In the genomic region with DNA sequence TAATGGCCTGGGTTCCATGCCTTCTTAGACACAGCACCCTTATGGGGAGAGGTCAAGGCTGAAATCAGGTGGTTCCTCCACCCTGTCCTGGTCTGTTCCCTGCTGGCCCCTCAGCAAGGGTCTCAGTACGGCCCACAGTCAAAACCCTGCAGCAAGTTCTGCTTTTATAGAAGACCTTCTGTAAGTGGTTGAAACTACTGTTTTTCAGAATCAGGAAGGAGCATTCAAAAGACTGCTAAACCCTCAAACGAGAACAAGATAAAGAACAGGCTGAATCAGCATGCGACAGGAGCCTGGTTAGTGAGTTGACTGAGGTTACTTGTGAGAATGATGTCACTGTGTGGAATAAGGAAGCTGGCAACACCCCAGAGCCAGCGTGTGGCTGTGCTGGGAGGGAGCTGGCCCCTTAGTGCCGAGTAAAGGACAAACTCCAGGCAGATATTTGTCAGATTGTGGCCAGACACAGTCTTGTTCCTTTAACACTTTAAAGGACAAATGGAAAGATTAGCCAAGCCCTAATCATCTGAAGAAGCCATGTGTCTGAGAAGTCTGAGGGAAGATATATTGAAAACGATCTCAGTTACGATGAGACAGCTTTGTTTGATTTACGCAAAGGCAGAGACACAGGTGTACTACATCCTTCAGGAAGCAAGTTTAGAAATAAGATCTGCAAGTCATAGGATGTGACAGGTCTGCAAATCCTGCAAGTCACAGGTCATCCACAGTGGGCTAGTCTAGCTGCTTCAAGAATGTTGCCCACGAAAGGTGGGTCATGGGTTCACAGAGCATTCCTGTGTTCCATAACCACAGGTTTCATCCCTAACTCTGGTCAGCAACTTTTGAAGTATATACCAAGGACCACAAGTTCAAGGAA, we compare ENCODE assay signal across 8 cellular contexts. TPM values are rescaled to one million over a fixed set of nuclear protein-coding genes. Genes with fewer than 3 reads are reported as not detected.
DNase-seq lines count a peak whose midpoint lies in the region; ATAC-seq, FAIRE-seq and TF ChIP-seq lines count a peak whose summit lies in the region.

No MANE protein-coding gene starts in this region.

- TF ChIP-seq POLR2A in GM12892 (IDR thresholded peaks at IDR 0.05; ENCODE audit: low read depth, low read length) = no peak

- peak; percentile 98 for DNase-seq in RCC 7860 (ENCODE audit: low spot score)
- peak; percentile 89 for DNase-seq in astrocyte of the hippocampus (ENCODE audit: low read depth, low spot score)
- DNase-seq in kidney glomerular epithelial cell (lab: John Stamatoyannopoulos, UW) = peak; percentile 74
- peak; percentile 26 to 28 for DNase-seq in stimulated activated CD4-positive, alpha-beta T cell treated with anti-CD3 and anti-CD28 coated beads, Interleukin-4, amount 100 ng/mL, for 48 hours (ENCODE audit: low read depth in 2 of 2)
- no peak for DNase-seq in effector CD4-positive, alpha-beta T cell
- DNase-seq in GM12892 (ENCODE audit: insufficient read length) = no peak

- peak; percentile 95 for FAIRE-seq in RCC 7860 (lab: Jason Lieb, UNC)
- FAIRE-seq in GM12892 (lab: Jason Lieb, UNC) = no peak

- ATAC-seq in GM18498 (IDR thresholded peaks at IDR 0.05; ENCODE audit: unreplicated experiment) (peak; percentile 82), HG02938 (IDR thresholded peaks at IDR 0.05; ENCODE audit: unreplicated experiment) (peak; percentile 79)

RNA-seq across cellular contexts. Expression of a gene that starts 54.0 kb away (rescaled TPM):
- polyA plus RNA-seq in GM12892 (2012; ENCODE audit: missing spikeins) = 0.17 TPM

Comparison
In these comparisons a context has a peak if more than half of its experiments do, and no peak if none do; other contexts are left out.
1. DNase-seq: peak in RCC 7860 (single experiment), astrocyte of the hippocampus (single experiment), kidney glomerular epithelial cell (single experiment) and stimulated activated CD4-positive, alpha-beta T cell treated with anti-CD3 and anti-CD28 coated beads, Interleukin-4, amount 100 ng/mL, for 48 hours (2 of 2); none in effector CD4-positive, alpha-beta T cell (single experiment) and GM12892 (single experiment).